11 cellular contexts compared by ENCODE assay signal in the genomic region with DNA sequence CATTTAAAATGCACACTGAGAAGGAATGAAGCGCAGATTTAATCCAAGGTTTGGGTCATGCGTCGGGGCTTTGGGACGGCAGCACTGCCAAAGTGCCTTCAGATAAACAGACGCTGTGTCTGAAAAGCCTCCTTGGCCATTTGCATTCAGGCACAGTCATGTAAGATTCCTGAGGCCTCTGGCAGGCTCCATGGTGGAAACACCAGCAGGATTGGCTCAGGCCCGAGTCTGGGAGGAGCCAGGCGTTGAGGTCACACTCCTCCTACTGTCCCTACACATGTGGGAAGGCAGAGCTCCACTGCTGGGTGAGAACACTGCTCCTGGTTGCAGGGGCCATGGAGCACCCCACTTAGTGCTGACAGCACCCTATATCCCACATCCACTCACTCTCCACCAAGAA.
DNase-seq lines count a peak whose midpoint lies in the region; ATAC-seq, FAIRE-seq and TF ChIP-seq lines count a peak whose summit lies in the region.
"Had no signal": no experiment of that assay in that cellular context is flagged by ENCODE, and none has a peak within 500 bp of the region (broad histone marks: within the 10 kb centered on the region; RNA-seq: fewer than 3 reads in every experiment).

No MANE protein-coding gene starts in this region.

- no peak overlapping the region for H3K4me3 Mint-ChIP-seq in GM23338
- H3K4me3 Mint-ChIP-seq: dendritic cell treated with granulocyte-macrophage colony-stimulating factor and Interleukin-4, amounts not matched to agents 40 ng/mL and 50 ng/mL, for 4 days had no signal

- ATAC-seq in GM23338 (peak; percentile 91), GM19035 (IDR thresholded peaks at IDR 0.05; ENCODE audit: unreplicated experiment) (no peak), HG02981 (IDR thresholded peaks at IDR 0.05; ENCODE audit: unreplicated experiment) (no peak), GM19324 (IDR thresholded peaks at IDR 0.05; ENCODE audit: low FRiP score, unreplicated experiment) (no peak)

- H3K9me3 ChIP-seq in colonic mucosa = no peaks in the 10 kb centered on the region
- H3K9me3 ChIP-seq in small intestine (ENCODE audit: control insufficient read depth, low read depth) = no peaks in the 10 kb centered on the region

- 56 to 73% (median 70%) methylated on average over 7 of the region's 7 CpGs for WGBS in small intestine, 3 donors

- H3K9me2 ChIP-seq in GM23338 (ENCODE audit: insufficient read depth) = peaks cover 13% of the 10 kb centered on the region; the same call in 1 of the 2 replicates

- H3K36me3 ChIP-seq in GM23338 (ENCODE audit: insufficient read depth) (no peaks in the 10 kb centered on the region), colonic mucosa (no peaks in the 10 kb centered on the region), small intestine (ENCODE audit: control insufficient read depth in 2 of 2, insufficient read depth in 2 of 2, low read length in 2 of 2) (no peaks in the 10 kb centered on the region)

- DNase-seq in GM23338 (ENCODE audit: low spot score) (peak; percentile 28), colonic mucosa (peak; percentile 59), small intestine (peak; percentile 3)
- DNase-seq in activated T-cell treated with anti-CD3 and anti-CD28 coated beads, Interleukin-2, amount 50 U/mL, for 1 hour = no peak
- DNase-seq: stimulated activated naive CD4-positive, alpha-beta T cell had no signal

- no peaks in the 10 kb centered on the region for H3K27me3 Mint-ChIP-seq in GM23338 (ENCODE audit: insufficient read depth, low read depth, poor library complexity)
- H3K27me3 Mint-ChIP-seq: dendritic cell treated with granulocyte-macrophage colony-stimulating factor and Interleukin-4, amounts not matched to agents 40 ng/mL and 50 ng/mL, for 4 days had no signal

- no peak overlapping the region for H3K9ac ChIP-seq in colonic mucosa (ENCODE audit: low read depth in 2 of 2, low read length in 2 of 2)

- no peak overlapping the region for H3K4me2 ChIP-seq in GM23338

- no peaks in the 10 kb centered on the region for H3K27me3 ChIP-seq in GM23338 (ENCODE audit: insufficient read depth)
- H3K27me3 ChIP-seq in colonic mucosa = no peaks in the 10 kb centered on the region
- no peaks in the 10 kb centered on the region for H3K27me3 ChIP-seq in layer of hippocampus (ENCODE audit: control insufficient read depth, insufficient read depth, low read length)
- no peaks in the 10 kb centered on the region for H3K27me3 ChIP-seq in small intestine (ENCODE audit: control insufficient read depth in 2 of 2, insufficient read depth in 2 of 2, low read length in 2 of 2)

- H3K4me1 Mint-ChIP-seq in GM23338 = peaks cover 19% of the 10 kb centered on the region

- H3K4me1 ChIP-seq in GM23338 (ENCODE audit: insufficient read depth) (peaks cover 15% of the 10 kb centered on the region), colonic mucosa (peaks cover 3% of the 10 kb centered on the region), small intestine (ENCODE audit: control insufficient read depth in 2 of 2, insufficient read depth in 1 of 2, low read depth in 1 of 2, low read length in 1 of 2) (no peaks in the 10 kb centered on the region)

- TF ChIP-seq CTCF in GM23338 (conservative IDR thresholded peaks at IDR 0.05; ENCODE audit: low read depth in 2 of 2) = no peak
- TF ChIP-seq CTCF in colonic mucosa (IDR thresholded peaks at IDR 0.05) = no peak

- H2AFZ ChIP-seq in GM23338 = peak overlapping the region; percentile 98

- H3F3A ChIP-seq in GM23338 (replicated peaks; ENCODE audit: low read depth) = no peaks in the 10 kb centered on the region

- no peaks in the 10 kb centered on the region for H3K36me3 Mint-ChIP-seq in GM23338 (ENCODE audit: low read depth)

- no peak overlapping the region for H3K4me3 ChIP-seq in GM23338
- H3K4me3 ChIP-seq in colonic mucosa = no peak overlapping the region
- H3K4me3 ChIP-seq in small intestine (ENCODE audit: low read depth in 1 of 2, low read length in 2 of 2) = no peak overlapping the region

- intact Hi-C loops in colonic mucosa (cut with DNase I) = loop anchor here (10.0 kb wide), 1 partner anchor 308 kb away; no protein-coding TSS in a partner anchor

- H3K27ac ChIP-seq in GM23338 (ENCODE audit: low read depth) = no peak overlapping the region
- H3K27ac ChIP-seq in colonic mucosa = peak overlapping the region; percentile 27
- H3K27ac ChIP-seq in layer of hippocampus (ENCODE audit: low read depth, low read length) = peak overlapping the region; percentile 15
- peak overlapping the region in 1 of 2 donors; percentile 36 for H3K27ac ChIP-seq in small intestine (ENCODE audit: low read depth in 1 of 2, low read length in 1 of 2)

- FAIRE-seq in small intestine (lab: Jason Lieb, UNC) = no peak
- FAIRE-seq: GM18507 had no signal

- peaks cover 3% of the 10 kb centered on the region; the same call in 1 of the 3 replicates for H3K9me3 Mint-ChIP-seq in GM23338

- no peaks in the 10 kb centered on the region for H3K79me2 ChIP-seq in GM23338 (replicated peaks; ENCODE audit: insufficient read depth)

- no peaks in the 10 kb centered on the region for H4K20me1 ChIP-seq in GM23338 (replicated peaks; ENCODE audit: insufficient read depth)

- H3K27ac Mint-ChIP-seq in GM23338 = peak overlapping the region; percentile 66; the same call in 1 of the 2 replicates
- H3K27ac Mint-ChIP-seq: dendritic cell treated with granulocyte-macrophage colony-stimulating factor and Interleukin-4, amounts not matched to agents 40 ng/mL and 50 ng/mL, for 4 days had no signal

TF ChIP-seq in GM23338, 12 proteins besides CTCF, POLR2A, EP300 and RAD21 (continues in another document):
- no peak for TF ChIP-seq CREB1 (CRISPR knock-in tag; IDR thresholded peaks at IDR 0.05; ENCODE audit: low read depth)
- TF ChIP-seq EZH2phosphoT487 (IDR thresholded peaks at IDR 0.05; ENCODE audit: unreplicated experiment) = no peak
- TF ChIP-seq, protein P1, sequence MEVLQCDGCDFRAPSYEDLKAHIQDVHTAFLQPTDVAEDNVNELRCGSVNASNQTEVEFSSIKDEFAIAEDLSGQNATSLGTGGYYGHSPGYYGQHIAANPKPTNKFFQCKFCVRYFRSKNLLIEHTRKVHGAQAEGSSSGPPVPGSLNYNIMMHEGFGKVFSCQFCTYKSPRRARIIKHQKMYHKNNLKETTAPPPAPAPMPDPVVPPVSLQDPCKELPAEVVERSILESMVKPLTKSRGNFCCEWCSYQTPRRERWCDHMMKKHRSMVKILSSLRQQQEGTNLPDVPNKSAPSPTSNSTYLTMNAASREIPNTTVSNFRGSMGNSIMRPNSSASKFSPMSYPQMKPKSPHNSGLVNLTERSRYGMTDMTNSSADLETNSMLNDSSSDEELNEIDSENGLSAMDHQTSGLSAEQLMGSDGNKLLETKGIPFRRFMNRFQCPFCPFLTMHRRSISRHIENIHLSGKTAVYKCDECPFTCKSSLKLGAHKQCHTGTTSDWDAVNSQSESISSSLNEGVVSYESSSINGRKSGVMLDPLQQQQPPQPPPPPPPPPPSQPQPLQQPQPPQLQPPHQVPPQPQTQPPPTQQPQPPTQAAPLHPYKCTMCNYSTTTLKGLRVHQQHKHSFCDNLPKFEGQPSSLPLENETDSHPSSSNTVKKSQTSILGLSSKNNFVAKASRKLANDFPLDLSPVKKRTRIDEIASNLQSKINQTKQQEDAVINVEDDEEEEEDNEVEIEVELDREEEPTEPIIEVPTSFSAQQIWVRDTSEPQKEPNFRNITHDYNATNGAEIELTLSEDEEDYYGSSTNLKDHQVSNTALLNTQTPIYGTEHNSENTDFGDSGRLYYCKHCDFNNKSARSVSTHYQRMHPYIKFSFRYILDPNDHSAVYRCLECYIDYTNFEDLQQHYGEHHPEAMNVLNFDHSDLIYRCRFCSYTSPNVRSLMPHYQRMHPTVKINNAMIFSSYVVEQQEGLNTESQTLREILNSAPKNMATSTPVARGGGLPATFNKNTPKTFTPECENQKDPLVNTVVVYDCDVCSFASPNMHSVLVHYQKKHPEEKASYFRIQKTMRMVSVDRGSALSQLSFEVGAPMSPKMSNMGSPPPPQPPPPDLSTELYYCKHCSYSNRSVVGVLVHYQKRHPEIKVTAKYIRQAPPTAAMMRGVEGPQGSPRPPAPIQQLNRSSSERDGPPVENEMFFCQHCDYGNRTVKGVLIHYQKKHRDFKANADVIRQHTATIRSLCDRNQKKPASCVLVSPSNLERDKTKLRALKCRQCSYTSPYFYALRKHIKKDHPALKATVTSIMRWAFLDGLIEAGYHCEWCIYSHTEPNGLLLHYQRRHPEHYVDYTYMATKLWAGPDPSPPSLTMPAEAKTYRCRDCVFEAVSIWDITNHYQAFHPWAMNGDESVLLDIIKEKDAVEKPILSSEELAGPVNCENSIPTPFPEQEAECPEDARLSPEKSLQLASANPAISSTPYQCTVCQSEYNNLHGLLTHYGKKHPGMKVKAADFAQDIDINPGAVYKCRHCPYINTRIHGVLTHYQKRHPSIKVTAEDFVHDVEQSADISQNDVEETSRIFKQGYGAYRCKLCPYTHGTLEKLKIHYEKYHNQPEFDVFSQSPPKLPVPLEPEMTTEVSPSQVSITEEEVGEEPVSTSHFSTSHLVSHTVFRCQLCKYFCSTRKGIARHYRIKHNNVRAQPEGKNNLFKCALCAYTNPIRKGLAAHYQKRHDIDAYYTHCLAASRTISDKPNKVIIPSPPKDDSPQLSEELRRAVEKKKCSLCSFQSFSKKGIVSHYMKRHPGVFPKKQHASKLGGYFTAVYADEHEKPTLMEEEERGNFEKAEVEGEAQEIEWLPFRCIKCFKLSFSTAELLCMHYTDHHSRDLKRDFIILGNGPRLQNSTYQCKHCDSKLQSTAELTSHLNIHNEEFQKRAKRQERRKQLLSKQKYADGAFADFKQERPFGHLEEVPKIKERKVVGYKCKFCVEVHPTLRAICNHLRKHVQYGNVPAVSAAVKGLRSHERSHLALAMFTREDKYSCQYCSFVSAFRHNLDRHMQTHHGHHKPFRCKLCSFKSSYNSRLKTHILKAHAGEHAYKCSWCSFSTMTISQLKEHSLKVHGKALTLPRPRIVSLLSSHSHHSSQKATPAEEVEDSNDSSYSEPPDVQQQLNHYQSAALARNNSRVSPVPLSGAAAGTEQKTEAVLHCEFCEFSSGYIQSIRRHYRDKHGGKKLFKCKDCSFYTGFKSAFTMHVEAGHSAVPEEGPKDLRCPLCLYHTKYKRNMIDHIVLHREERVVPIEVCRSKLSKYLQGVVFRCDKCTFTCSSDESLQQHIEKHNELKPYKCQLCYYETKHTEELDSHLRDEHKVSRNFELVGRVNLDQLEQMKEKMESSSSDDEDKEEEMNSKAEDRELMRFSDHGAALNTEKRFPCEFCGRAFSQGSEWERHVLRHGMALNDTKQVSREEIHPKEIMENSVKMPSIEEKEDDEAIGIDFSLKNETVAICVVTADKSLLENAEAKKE (CRISPR knock-in tag; IDR thresholded peaks at IDR 0.05) = no peak
